Comparison of ENCODE assay signal across 8 cellular contexts in genomic region chr10:72326665-72327603, GRCh38. TPM values are rescaled to one million over a fixed set of nuclear protein-coding genes. Genes with fewer than 3 reads are reported as not detected.
A peak's percentile ranks its signal among the peaks of the same experiment; 100 is the strongest.
DNase-seq lines count a peak whose midpoint lies in the region; ATAC-seq and TF ChIP-seq lines count a peak whose summit lies in the region.
"Not testable (repeated sequence)": the region's sequence is repeated elsewhere in the genome, so short reads cannot be mapped to it uniquely, and the experiment has no call there.

No MANE protein-coding gene starts in this region.

- TF ChIP-seq CTCF in CD8-positive, alpha-beta T cell (IDR thresholded peaks at IDR 0.05); Panc1 (IDR thresholded peaks at IDR 0.05); body of pancreas (IDR thresholded peaks at IDR 0.05); right lobe of liver (IDR thresholded peaks at IDR 0.05); spleen (IDR thresholded peaks at IDR 0.05 in 8 of 11, conservative IDR thresholded peaks at IDR 0.05 in 3 of 11): not testable (repeated sequence)

- H3K4me3 ChIP-seq in CD8-positive, alpha-beta T cell (ENCODE audit: low read depth, low read length), result peak overlapping the region; percentile 72
- not testable (repeated sequence) for H3K4me3 ChIP-seq in Panc1 (ENCODE audit: low read depth in 2 of 2, low read length in 2 of 2); body of pancreas; right lobe of liver
- peak overlapping the region in 7 of 8 donors; percentile 9 to 59 (median 16) for H3K4me3 ChIP-seq in spleen

- H3K27me3 ChIP-seq in CD8-positive, alpha-beta T cell (ENCODE audit: insufficient read depth, low read length); Panc1 (ENCODE audit: control insufficient read depth, insufficient read depth, low read length); body of pancreas; right lobe of liver; spleen (replicated peaks in 1 of 7): not testable (repeated sequence)

- H3K36me3 Mint-ChIP-seq in CD8-positive, alpha-beta T cell, result not testable (repeated sequence)
- H3K36me3 Mint-ChIP-seq in activated CD4-positive, alpha-beta T cell treated with anti-CD3 and anti-CD28 coated beads for 36 hours (ENCODE audit: low read depth), result peaks cover 29% of the 10 kb centered on the region

- H3K27me3 Mint-ChIP-seq in CD8-positive, alpha-beta T cell (ENCODE audit: low read depth); activated CD4-positive, alpha-beta T cell treated with anti-CD3 and anti-CD28 coated beads for 36 hours: not testable (repeated sequence)

- H3K9me3 Mint-ChIP-seq in CD8-positive, alpha-beta T cell; activated CD4-positive, alpha-beta T cell treated with anti-CD3 and anti-CD28 coated beads for 36 hours (ENCODE audit: low read depth): not testable (repeated sequence)

- intact Hi-C loops in CD8-positive, alpha-beta T cell (cut with DNase I, micrococcal nuclease); Panc1 (cut with micrococcal nuclease; ENCODE audit: unreplicated experiment); body of pancreas (cut with DNase I); spleen (cut with DNase I; ENCODE audit: low total_unique reads): not testable (repeated sequence)
- intact Hi-C loops in activated CD4-positive, alpha-beta T cell treated with anti-CD3 and anti-CD28 coated beads for 36 hours (cut with DNase I, micrococcal nuclease), result loop anchor here in 1 of 2 experiments (1.0 kb wide), 1 partner anchor 54 kb away; the partner anchor contains the start of gene DDIT4
- intact Hi-C loops in right lobe of liver (cut with DNase I), result loop anchor here in 1 of 2 donors (10.0 kb wide), 1 partner anchor 102 kb away; no protein-coding TSS in a partner anchor

- CTCF ChIA-PET in CD8-positive, alpha-beta T cell (lab: Charles Lee), result interaction anchor here (0.9 to 8.5 kb wide), 17 partner anchors 8 to 278 kb away, joined by 3 to 66 read pairs (median 3); partner anchors contain the start of genes ANAPC16, ASCC1 and DDIT4
- CTCF ChIA-PET in Panc1 (lab: Charles Lee), result interaction anchor here (1.0 to 2.1 kb wide), 3 partner anchors 52 to 54 kb away, joined by 3 to 8 read pairs (median 7); partner anchors contain the start of gene DDIT4
- CTCF ChIA-PET in activated CD4-positive, alpha-beta T cell treated with anti-CD3 and anti-CD28 coated beads for 36 hours (lab: Charles Lee), result interaction anchor here (0.6 to 3.2 kb wide), 14 partner anchors 9 to 139 kb away, joined by 3 to 11 read pairs (median 4); partner anchors contain the start of gene DDIT4

- in situ Hi-C loops in Panc1 (cut with HindIII; ENCODE audit: low pct_unique_long_range_greater_than_20kb, low sequenced_read_pairs), result not testable (repeated sequence)

- TSS peak; percentile 92 for BruUV-seq in Panc1 (replicated peaks; lab: Mats Ljungman, UMichigan)

- H3K36me3 ChIP-seq in CD8-positive, alpha-beta T cell (ENCODE audit: insufficient read depth, low read length); Panc1 (ENCODE audit: control insufficient read depth, insufficient read depth, low read length); body of pancreas (replicated peaks in 1 of 2; ENCODE audit: insufficient read depth in 1 of 2, low read depth in 2 of 2); right lobe of liver; spleen: not testable (repeated sequence)

- peaks cover 80% of the 10 kb centered on the region for H3K4me1 Mint-ChIP-seq in CD8-positive, alpha-beta T cell (ENCODE audit: low read depth)
- peaks cover 73% of the 10 kb centered on the region for H3K4me1 Mint-ChIP-seq in activated CD4-positive, alpha-beta T cell treated with anti-CD3 and anti-CD28 coated beads for 36 hours

- POLR2A ChIA-PET in CD8-positive, alpha-beta T cell (lab: Charles Lee), result interaction anchor here (0.6 to 2.1 kb wide), 6 partner anchors 9 to 1923 kb away, joined by 3 to 10 read pairs (median 4); partner anchors contain the start of gene EIF4EBP2
- POLR2A ChIA-PET in Panc1 (lab: Charles Lee), result not testable (repeated sequence)
- POLR2A ChIA-PET in activated CD4-positive, alpha-beta T cell treated with anti-CD3 and anti-CD28 coated beads for 36 hours (lab: Charles Lee), result interaction anchor here (0.6 to 5.8 kb wide), 23 partner anchors 8 to 298 kb away, joined by 3 to 75 read pairs (median 5); partner anchors contain the start of genes ANAPC16, ASCC1 and DDIT4

- peak overlapping the region; percentile 91 for H3K4me3 Mint-ChIP-seq in CD8-positive, alpha-beta T cell
- H3K4me3 Mint-ChIP-seq in activated CD4-positive, alpha-beta T cell treated with anti-CD3 and anti-CD28 coated beads for 36 hours, result peak overlapping the region; percentile 94

- H3K27ac Mint-ChIP-seq in CD8-positive, alpha-beta T cell, result peak overlapping the region; percentile 97
- H3K27ac Mint-ChIP-seq in activated CD4-positive, alpha-beta T cell treated with anti-CD3 and anti-CD28 coated beads for 36 hours, result peak overlapping the region; percentile 97

- peaks cover 76% of the 10 kb centered on the region for H3K4me1 ChIP-seq in CD8-positive, alpha-beta T cell (ENCODE audit: insufficient read depth, low read length)
- H3K4me1 ChIP-seq in Panc1 (ENCODE audit: control insufficient read depth, insufficient read depth, low read length) (peaks cover 77% of the 10 kb centered on the region), body of pancreas (peaks cover 70% of the 10 kb centered on the region), right lobe of liver (peaks cover 0 to 52% (median 20%) of the 10 kb centered on the region in 4 donors), spleen (peaks cover 61 to 100% (median 95%) of the 10 kb centered on the region in 6 donors)

- 77 to 91% methylated on average over 32 of the region's 32 CpGs for WGBS in body of pancreas, 2 donors
- 64% methylated on average over 12 of the region's 32 CpGs for WGBS in right lobe of liver (ENCODE audit: insufficient coverage, low coverage, low lambda C conversion rate, missing lambda C conversion rate)
- 51 to 77% (median 62%) methylated on average over 32 of the region's 32 CpGs for WGBS in spleen, 5 donors

- H3K9me3 ChIP-seq in CD8-positive, alpha-beta T cell (ENCODE audit: low read length); Panc1 (ENCODE audit: control insufficient read depth, insufficient read depth, low read depth, low read length); body of pancreas; right lobe of liver; spleen: not testable (repeated sequence)

- TF ChIP-seq POLR2A in body of pancreas (IDR thresholded peaks at IDR 0.05) (peak in 2 of 3 donors; percentile 23 to 41), right lobe of liver (IDR thresholded peaks at IDR 0.05) (peak; percentile 27), spleen (IDR thresholded peaks at IDR 0.05) (peak in 2 of 3 donors; percentile 25 to 51)

- ATAC-seq in CD8-positive, alpha-beta T cell, result peak; percentile 5
- ATAC-seq in Panc1, body of pancreas, right lobe of liver: not testable (repeated sequence)
- ATAC-seq in activated CD4-positive, alpha-beta T cell treated with anti-CD3 and anti-CD28 coated beads for 36 hours, result peak; percentile 7
- ATAC-seq in stimulated activated naive CD8-positive, alpha-beta T cell treated with anti-CD3 and anti-CD28 coated beads, Interleukin-15, Interleukin-2, amounts not matched to agents 100 U/mL and 50 U/mL, for 24 hours, result peak; percentile 9

- peak in 6 of 7 experiments; percentile 39 to 80 (median 60) for DNase-seq in CD8-positive, alpha-beta T cell
- not testable (repeated sequence) for DNase-seq in Panc1 (ENCODE audit: low read depth, low spot score); body of pancreas; right lobe of liver; spleen
- peak; percentile 89 for DNase-seq in activated CD4-positive, alpha-beta T cell treated with anti-CD3 and anti-CD28 coated beads for 36 hours
- DNase-seq in activated T-cell treated with anti-CD3 and anti-CD28 coated beads, Interleukin-2, amount 50 U/mL, for 48 hours, result peak; percentile 91 to 93
- DNase-seq in stimulated activated naive CD8-positive, alpha-beta T cell treated with anti-CD3 and anti-CD28 coated beads, Interleukin-15, Interleukin-2, amounts not matched to agents 100 U/mL and 50 U/mL, for 24 hours, result peak; percentile 81

- H3K27ac ChIP-seq in CD8-positive, alpha-beta T cell (ENCODE audit: low read depth, low read length), result peak overlapping the region; percentile 60
- peak overlapping the region; percentile 89 for H3K27ac ChIP-seq in Panc1 (ENCODE audit: low read length)
- H3K27ac ChIP-seq in body of pancreas, result peak overlapping the region in 1 of 4 donors; percentile 87
- peak overlapping the region in 2 of 3 donors; percentile 54 to 97 for H3K27ac ChIP-seq in right lobe of liver
- peak overlapping the region; percentile 8 to 98 (median 77) for H3K27ac ChIP-seq in spleen

RNA-seq across cellular contexts. Expression of gene DNAJB12, which starts 27.8 kb away (rescaled TPM):
- 10 to 100 TPM; 33.9 to 37.5 TPM for total RNA-seq in CD8-positive, alpha-beta T cell
- total RNA-seq in Panc1 (2021; ENCODE audit: unreplicated experiment), result 51.0 TPM
- 46.8 TPM for polyA plus RNA-seq in Panc1 (2012; ENCODE audit: insufficient read length)
- total RNA-seq in activated CD4-positive, alpha-beta T cell treated with anti-CD3 and anti-CD28 coated beads for 36 hours, result 10 to 100 TPM; 19.7 to 21.9 TPM
- 10 to 100 TPM; 19.2 to 24.1 TPM for total RNA-seq in body of pancreas
- 10 to 100 TPM; 16.6 to 22.1 (median 19.2) TPM for total RNA-seq in right lobe of liver
- 10 to 100 TPM; 32.7 to 55.4 (median 41.6) TPM for total RNA-seq in spleen
- 10 to 100 TPM; 13.6 to 16.5 (median 14.3) TPM for polyA plus RNA-seq in spleen

RNA-seq across cellular contexts. Expression of gene DDIT4, which starts 53.2 kb away (rescaled TPM):
- total RNA-seq in CD8-positive, alpha-beta T cell, result 100 to 1,000 TPM; 351 to 360 TPM
- 157 TPM for total RNA-seq in Panc1 (2021; ENCODE audit: unreplicated experiment)
- 344 TPM for polyA plus RNA-seq in Panc1 (2012; ENCODE audit: insufficient read length)
- 1,000 to 10,000 TPM in 1 of 2 experiments, 100 to 1,000 TPM in 1; 750 to 1,039 TPM for total RNA-seq in activated CD4-positive, alpha-beta T cell treated with anti-CD3 and anti-CD28 coated beads for 36 hours
- total RNA-seq in body of pancreas, result 100 to 1,000 TPM; 238 to 269 TPM
- total RNA-seq in right lobe of liver, result 100 to 1,000 TPM in 4 of 6 experiments, 10 to 100 TPM in 2; 51.7 to 180 (median 143) TPM
- 100 to 1,000 TPM; 103 to 308 (median 249) TPM for total RNA-seq in spleen
- polyA plus RNA-seq in spleen, result 100 to 1,000 TPM in 2 of 3 donors, 10 to 100 TPM in 1; 99.3 to 247 (median 209) TPM
